Comparison of ENCODE assay signal across 9 cellular contexts in the genomic region with DNA sequence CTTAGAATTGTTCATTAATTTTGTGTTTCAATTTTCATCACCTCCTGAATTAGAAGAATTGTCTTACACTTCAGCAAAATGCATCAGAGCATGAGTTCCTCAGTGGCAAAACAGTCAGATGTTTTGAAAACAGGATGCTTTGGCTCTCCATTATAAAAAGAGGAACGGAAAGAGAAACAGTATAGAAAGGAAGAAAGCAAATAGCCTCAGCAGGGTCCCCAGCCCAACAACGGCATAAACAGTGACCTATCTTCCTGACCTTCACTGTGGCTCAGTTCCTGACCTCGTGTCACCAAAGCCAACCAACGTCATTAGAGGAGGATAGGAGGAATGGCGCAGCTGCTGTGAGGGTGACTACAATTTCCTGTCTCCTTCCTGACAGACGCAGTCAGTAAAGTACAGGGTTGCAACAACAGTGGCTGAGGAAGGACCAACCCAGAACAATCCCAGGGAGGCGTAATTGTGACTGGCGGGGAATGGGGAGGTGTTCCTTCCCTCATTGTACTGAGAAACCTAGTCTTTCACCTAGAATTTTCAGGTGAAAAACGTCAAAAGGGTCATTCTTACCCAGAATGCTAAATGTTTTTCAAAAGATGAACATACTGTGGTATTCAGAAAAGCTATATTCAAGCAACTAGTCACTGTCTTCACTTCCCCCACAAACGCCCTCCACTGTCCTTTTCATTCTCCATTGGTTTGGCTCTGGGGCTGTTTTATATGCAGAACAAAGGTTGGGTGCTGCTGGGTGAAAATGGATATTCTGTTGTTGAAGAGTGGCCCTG.
DNase-seq lines count a peak whose midpoint lies in the region; ATAC-seq and TF ChIP-seq lines count a peak whose summit lies in the region.
"Had no signal": no experiment of that assay in that cellular context is flagged by ENCODE, and none has a peak within 500 bp of the region (broad histone marks: within the 10 kb centered on the region; RNA-seq: fewer than 3 reads in every experiment).

No MANE protein-coding gene starts in this region.

- peak overlapping the region; percentile 100 for H3K4me2 ChIP-seq in OCI-LY3 (ENCODE audit: low read length)

- peaks cover 30% of the 10 kb centered on the region for H3K36me3 ChIP-seq in OCI-LY3 (replicated peaks; ENCODE audit: low read depth, low read length)
- H3K36me3 ChIP-seq in heart right ventricle = peaks cover 0 to 18% (median 0%) of the 10 kb centered on the region in 9 donors

- TF ChIP-seq POLR2A in GM15510 (IDR thresholded peaks at IDR 0.05; ENCODE audit: borderline replicate concordance, extremely low read depth, insufficient read length) = peak; percentile 53
- TF ChIP-seq POLR2A in erythroblast (IDR thresholded peaks at IDR 0.05; ENCODE audit: low read length) = no peak

- H3K9me3 ChIP-seq in OCI-LY3 (ENCODE audit: insufficient read depth, low read length) (no peaks in the 10 kb centered on the region), heart right ventricle (no peaks in the 10 kb centered on the region)

- TF ChIP-seq CTCF in OCI-LY3 (IDR thresholded peaks at IDR 0.05; ENCODE audit: low read depth, low read length) (no peak), heart right ventricle (IDR thresholded peaks at IDR 0.05) (no peak)

- no peaks in the 10 kb centered on the region for H3K27me3 ChIP-seq in OCI-LY3 (ENCODE audit: low read depth, low read length)
- no peaks in the 10 kb centered on the region for H3K27me3 ChIP-seq in heart right ventricle

- no peaks in the 10 kb centered on the region for H4K20me1 ChIP-seq in OCI-LY3 (ENCODE audit: insufficient read depth, low read length)

- no peaks in the 10 kb centered on the region for H3K27me3 Mint-ChIP-seq in activated T-helper 17 cell treated with anti-CD3 and anti-CD28 coated beads, Interleukin-2, amount 50 U/mL, for 72 hours

- peaks cover 92% of the 10 kb centered on the region for H3K36me3 Mint-ChIP-seq in activated T-helper 17 cell treated with anti-CD3 and anti-CD28 coated beads, Interleukin-2, amount 50 U/mL, for 72 hours (ENCODE audit: low read depth)

- peaks cover 98% of the 10 kb centered on the region for H3K79me2 ChIP-seq in OCI-LY3 (ENCODE audit: low read length)

- H3K4me3 ChIP-seq in OCI-LY3 (ENCODE audit: low read length) (peak overlapping the region; percentile 97), heart right ventricle (peak overlapping the region in 9 of 10 donors; percentile 16 to 72 (median 61))

- peak overlapping the region; percentile 97 for H3K27ac Mint-ChIP-seq in activated T-helper 17 cell treated with anti-CD3 and anti-CD28 coated beads, Interleukin-2, amount 50 U/mL, for 72 hours

- H3K9ac ChIP-seq in OCI-LY3 (ENCODE audit: low read length) = peak overlapping the region; percentile 99

- WGBS in heart right ventricle, 2 donors = 16 to 17% methylated on average over 10 of the region's 10 CpGs

- peaks cover 7% of the 10 kb centered on the region for H3K4me1 Mint-ChIP-seq in activated T-helper 17 cell treated with anti-CD3 and anti-CD28 coated beads, Interleukin-2, amount 50 U/mL, for 72 hours

- H3K4me1 ChIP-seq in OCI-LY3 (ENCODE audit: low read length) (peaks cover 63% of the 10 kb centered on the region), heart right ventricle (peaks cover 0 to 78% (median 44%) of the 10 kb centered on the region in 9 donors)

- H3K9me3 Mint-ChIP-seq in activated T-helper 17 cell treated with anti-CD3 and anti-CD28 coated beads, Interleukin-2, amount 50 U/mL, for 72 hours = no peaks in the 10 kb centered on the region

- ATAC-seq in HG02642 (IDR thresholded peaks at IDR 0.05; ENCODE audit: poor library complexity, unreplicated experiment) (peak; percentile 85), heart right ventricle (peak; percentile 74 to 87 (median 82))
- ATAC-seq in activated T-helper 17 cell treated with anti-CD3 and anti-CD28 coated beads, Interleukin-2, amount 50 U/mL, for 72 hours (replicated peaks) = peak; percentile 82

- H3K4me3 Mint-ChIP-seq in activated T-helper 17 cell treated with anti-CD3 and anti-CD28 coated beads, Interleukin-2, amount 50 U/mL, for 72 hours = peak overlapping the region; percentile 86

- DNase-seq in heart right ventricle = peak; percentile 50 to 87
- DNase-seq in stimulated activated CD4-positive, alpha-beta T cell treated with anti-CD3 and anti-CD28 coated beads, Interleukin-12 subunit alpha, Interleukin-12 subunit beta, amount 100 ng/mL, for 24 hours (ENCODE audit: low read depth in 2 of 2) = peak; percentile 41 to 51
- no peak for DNase-seq in erythroblast (lab: John Stamatoyannopoulos, UW)
- no peak for DNase-seq in NCI-H1105 treated with DMSO at 0.1 percent for 48 hours (lab: John Stamatoyannopoulos, UW)

- H2AFZ ChIP-seq in OCI-LY3 (ENCODE audit: low read depth, low read length) = no peak overlapping the region

- intact Hi-C loops in heart right ventricle (cut with DNase I) = loop anchor here in 6 of 10 donors (10.0 kb wide), 3 partner anchors 61 to 109 kb away; no protein-coding TSS in a partner anchor

- H3K27ac ChIP-seq in OCI-LY3 (ENCODE audit: low read length) = peak overlapping the region; percentile 100
- peak overlapping the region; percentile 3 to 97 (median 89) for H3K27ac ChIP-seq in heart right ventricle
- H3K27ac ChIP-seq: VCaP had no signal

Comparison
In these comparisons a context has a peak if more than half of its experiments do, and no peak if none do; other contexts are left out.
1. DNase-seq: peak in heart right ventricle (2 of 2) and stimulated activated CD4-positive, alpha-beta T cell treated with anti-CD3 and anti-CD28 coated beads, Interleukin-12 subunit alpha, Interleukin-12 subunit beta, amount 100 ng/mL, for 24 hours (2 of 2); none in erythroblast (0 of 2) and NCI-H1105 treated with DMSO at 0.1 percent for 48 hours (single experiment).
2. Peak in every context shown above with its lines, with median percentiles within 50 percentile points of each other: ATAC-seq.